In genomic region chr7:124031919-124032318, GRCh38 we compare ENCODE assay signal across 9 cellular contexts. TPM values are rescaled to one million over a fixed set of nuclear protein-coding genes. Genes with fewer than 3 reads are reported as not detected.
DNase-seq lines count a peak whose midpoint lies in the region; ATAC-seq and TF ChIP-seq lines count a peak whose summit lies in the region.
"Had no signal": no experiment of that assay in that cellular context is flagged by ENCODE, and none has a peak within 500 bp of the region (broad histone marks: within the 10 kb centered on the region; RNA-seq: fewer than 3 reads in every experiment).

No MANE protein-coding gene starts in this region.

- H3K36me3 ChIP-seq in right lobe of liver: no peaks in the 10 kb centered on the region
- no peaks in the 10 kb centered on the region for H3K36me3 ChIP-seq in transverse colon

- ATAC-seq in right lobe of liver: no peak
- ATAC-seq in GM18505 (IDR thresholded peaks at IDR 0.05; ENCODE audit: unreplicated experiment): no peak

- H3K4me1 Mint-ChIP-seq in activated naive CD4-positive, alpha-beta T cell treated with anti-CD3 and anti-CD28 coated beads, Interleukin-2, amount 50 U/mL, for 24 hours: peaks cover 9% of the 10 kb centered on the region
- H3K4me1 Mint-ChIP-seq in activated naive CD8-positive, alpha-beta T cell (ENCODE audit: low read depth): peaks cover 16% of the 10 kb centered on the region

- TF ChIP-seq CTCF in right lobe of liver (IDR thresholded peaks at IDR 0.05): no peak
- no peak for TF ChIP-seq CTCF in transverse colon (IDR thresholded peaks at IDR 0.05)

- H3K4me1 ChIP-seq in right lobe of liver (peaks cover 0 to 14% (median 5%) of the 10 kb centered on the region in 4 donors), transverse colon (peaks cover 10 to 42% (median 20%) of the 10 kb centered on the region in 4 donors)

- no peaks in the 10 kb centered on the region for H3K9me3 Mint-ChIP-seq in activated naive CD4-positive, alpha-beta T cell treated with anti-CD3 and anti-CD28 coated beads, Interleukin-2, amount 50 U/mL, for 24 hours
- no peaks in the 10 kb centered on the region for H3K9me3 Mint-ChIP-seq in activated naive CD8-positive, alpha-beta T cell (ENCODE audit: low read depth)

- TF ChIP-seq EP300 in transverse colon (IDR thresholded peaks at IDR 0.05; ENCODE audit: low read depth): no peak

- H3K27ac ChIP-seq in right lobe of liver (no peak overlapping the region), transverse colon (no peak overlapping the region)
- H3K27ac ChIP-seq: HL-60 had no signal

- WGBS in right lobe of liver (ENCODE audit: insufficient coverage, low coverage, low lambda C conversion rate, missing lambda C conversion rate): 3% methylated on average over 8 of the region's 22 CpGs
- 0 to 2% methylated on average over 1 to 22 of the region's 22 CpGs for WGBS in transverse colon (ENCODE audit: low coverage in 1 of 2), 2 donors

- H3K36me3 Mint-ChIP-seq in activated naive CD4-positive, alpha-beta T cell treated with anti-CD3 and anti-CD28 coated beads, Interleukin-2, amount 50 U/mL, for 24 hours: no peaks in the 10 kb centered on the region
- H3K36me3 Mint-ChIP-seq in activated naive CD8-positive, alpha-beta T cell: no peaks in the 10 kb centered on the region

- H3K27me3 ChIP-seq in right lobe of liver (peaks cover 0 to 18% of the 10 kb centered on the region in 2 donors), transverse colon (peaks cover 81% of the 10 kb centered on the region)

- H3K27me3 Mint-ChIP-seq in activated naive CD4-positive, alpha-beta T cell treated with anti-CD3 and anti-CD28 coated beads, Interleukin-2, amount 50 U/mL, for 24 hours: peaks cover 46% of the 10 kb centered on the region
- H3K27me3 Mint-ChIP-seq in activated naive CD8-positive, alpha-beta T cell: peaks cover 34% of the 10 kb centered on the region

- DNase-seq in activated naive CD4-positive, alpha-beta T cell (lab: John Stamatoyannopoulos, UW): no peak
- DNase-seq in right lobe of liver (no peak), transverse colon (no peak), AG08395 (ENCODE audit: low spot score) (no peak)
- DNase-seq in activated CD8-positive, alpha-beta memory T cell treated with anti-CD3 and anti-CD28 coated beads for 24 hours: no peak

- no peak overlapping the region for H3K27ac Mint-ChIP-seq in activated naive CD4-positive, alpha-beta T cell treated with anti-CD3 and anti-CD28 coated beads, Interleukin-2, amount 50 U/mL, for 24 hours
- no peak overlapping the region for H3K27ac Mint-ChIP-seq in activated naive CD8-positive, alpha-beta T cell

- intact Hi-C loops in right lobe of liver (cut with DNase I) (no loop called here), transverse colon (cut with DNase I; ENCODE audit: low total_unique reads) (no loop called here)

- H3K9me3 ChIP-seq in right lobe of liver: no peaks in the 10 kb centered on the region
- no peaks in the 10 kb centered on the region for H3K9me3 ChIP-seq in transverse colon

- peak overlapping the region; percentile 15 to 42 (median 16) for H3K4me3 ChIP-seq in right lobe of liver
- H3K4me3 ChIP-seq in transverse colon: peak overlapping the region in 3 of 4 donors; percentile 41 to 58 (median 41)

- in situ Hi-C loops in transverse colon (cut with MboI; ENCODE audit: low pct_ligation_motif_present in 1 of 4, low pct_unique_long_range_greater_than_20kb in 1 of 4, low sequenced_read_pairs in 3 of 4): no loop called here

- H3K4me3 Mint-ChIP-seq in activated naive CD4-positive, alpha-beta T cell treated with anti-CD3 and anti-CD28 coated beads, Interleukin-2, amount 50 U/mL, for 24 hours: peak overlapping the region; percentile 84
- peak overlapping the region; percentile 81 for H3K4me3 Mint-ChIP-seq in activated naive CD8-positive, alpha-beta T cell

- TF ChIP-seq POLR2A in right lobe of liver (IDR thresholded peaks at IDR 0.05) (no peak), transverse colon (IDR thresholded peaks at IDR 0.05) (no peak), GM18505 (IDR thresholded peaks at IDR 0.05; ENCODE audit: borderline replicate concordance, extremely low read depth, insufficient read depth, insufficient read length) (no peak)

RNA-seq across cellular contexts. Expression of gene TMEM229A, which starts 0.9 kb away (rescaled TPM):
- not detected for total RNA-seq in right lobe of liver
- under 1 TPM in 1 of 4 donors, not detected in 3; 0.55 TPM for total RNA-seq in transverse colon
